ENCODE assay signal across 24 cellular contexts in genomic region chr19:38774181-38774950, GRCh38. TPM values are rescaled to one million over a fixed set of nuclear protein-coding genes. Genes with fewer than 3 reads are reported as not detected.
"Had no signal": no experiment of that assay in that cellular context is flagged by ENCODE, and none has a peak within 500 bp of the region (broad histone marks: within the 10 kb centered on the region; RNA-seq: fewer than 3 reads in every experiment).

No MANE protein-coding gene starts in this region.

- H3K36me3 ChIP-seq: ascending aorta, lower lobe of right lung, prostate gland, right atrium auricular region, upper lobe of left lung had no signal

- H3K4me2 ChIP-seq: hepatocyte had no signal

- DNase-seq: activated CD4-positive, alpha-beta T cell treated with anti-CD3 and anti-CD28 coated beads, Interleukin-2, amount 10 ng/mL, durations not matched to agents 24 days and 14 days; activated CD4-positive, CD25-positive, alpha-beta regulatory T cell; activated CD8-positive, alpha-beta T cell treated with anti-CD3 and anti-CD28 coated beads for 36 hours; activated naive CD4-positive, alpha-beta T cell treated with anti-CD3 and anti-CD28 coated beads for 36 hours; activated T-cell treated with anti-CD3 and anti-CD28 coated beads, Interleukin-2, amount 50 U/mL, for 1 hour; cortex of kidney; lower lobe of right lung; occipital lobe; small intestine; stimulated activated CD4-positive, alpha-beta T cell treated with anti-CD3 and anti-CD28 coated beads, Interleukin-15, amount 100 ng/mL, for 24 hours; stimulated activated CD4-positive, alpha-beta T cell treated with anti-CD3 and anti-CD28 coated beads, Interleukin-2, amount 100 ng/mL, for 48 hours; stimulated activated naive CD8-positive, alpha-beta T cell treated with anti-CD3 and anti-CD28 coated beads, Interleukin-15, amount 100 ng/mL, for 72 hours; T1000; testis had no signal

- H3K79me2 ChIP-seq: hepatocyte had no signal

- H3K4me3 ChIP-seq: ascending aorta, hepatocyte, lower lobe of right lung, prostate gland, right atrium auricular region, testis, upper lobe of left lung had no signal

- H3K4me1 ChIP-seq: prostate gland had no signal

- H3K27ac ChIP-seq: ascending aorta, hepatocyte, lower lobe of right lung, prostate gland, right atrium auricular region, testis, upper lobe of left lung had no signal

- FAIRE-seq: endometrium, islet of Langerhans, small intestine had no signal

- ATAC-seq: activated CD8-positive, alpha-beta T cell treated with anti-CD3 and anti-CD28 coated beads for 36 hours; lower lobe of right lung; stimulated activated naive CD8-positive, alpha-beta T cell treated with anti-CD3 and anti-CD28 coated beads, Interleukin-15, amount 100 ng/mL, for 72 hours had no signal

- H3K9me3 ChIP-seq: ascending aorta, lower lobe of right lung, prostate gland, right atrium auricular region, testis, upper lobe of left lung had no signal

- H2AFZ ChIP-seq: hepatocyte had no signal

- H3K27me3 ChIP-seq: ascending aorta, hepatocyte, right atrium auricular region, testis, upper lobe of left lung had no signal

RNA-seq across cellular contexts. Expression of gene LGALS7, which starts 1.0 kb away (rescaled TPM):
- total RNA-seq: activated CD4-positive, alpha-beta T cell treated with anti-CD3 and anti-CD28 coated beads, Interleukin-2, amount 10 ng/mL, durations not matched to agents 24 days and 14 days; activated CD8-positive, alpha-beta T cell treated with anti-CD3 and anti-CD28 coated beads for 36 hours; activated naive CD4-positive, alpha-beta T cell treated with anti-CD3 and anti-CD28 coated beads for 36 hours; activated T-helper 2 cell treated with anti-CD3 and anti-CD28 coated beads, Interferon-gamma antibody, Interleukin-2, Interleukin-4, amounts not matched to agents 10 μg/mL and 5 μg/mL and 100 μg/mL, durations not matched to agents 14 hours and 24 hours and 36 hours; ascending aorta; hepatocyte; lower lobe of right lung; mesothelial cell of epicardium; prostate gland; right atrium auricular region; T-helper 1 cell treated with Interleukin-12 subunit alpha and Interleukin-12 subunit beta and Interleukin-4 antibody, amounts not matched to agents 30 ng/mL and 1 ng/mL, for 36 hours; testis; upper lobe of left lung had no signal

RNA-seq across cellular contexts. Expression of gene LGALS7B, which starts 14.6 kb away (rescaled TPM):
- total RNA-seq: activated CD4-positive, alpha-beta T cell treated with anti-CD3 and anti-CD28 coated beads, Interleukin-2, amount 10 ng/mL, durations not matched to agents 24 days and 14 days; activated CD8-positive, alpha-beta T cell treated with anti-CD3 and anti-CD28 coated beads for 36 hours; activated naive CD4-positive, alpha-beta T cell treated with anti-CD3 and anti-CD28 coated beads for 36 hours; activated T-helper 2 cell treated with anti-CD3 and anti-CD28 coated beads, Interferon-gamma antibody, Interleukin-2, Interleukin-4, amounts not matched to agents 10 μg/mL and 5 μg/mL and 100 μg/mL, durations not matched to agents 14 hours and 24 hours and 36 hours; ascending aorta; hepatocyte; lower lobe of right lung; mesothelial cell of epicardium; occipital lobe; T-helper 1 cell treated with Interleukin-12 subunit alpha and Interleukin-12 subunit beta and Interleukin-4 antibody, amounts not matched to agents 30 ng/mL and 1 ng/mL, for 36 hours had no signal
- polyA plus RNA-seq: hepatocyte had no signal

RNA-seq across cellular contexts. Expression of gene CAPN12, which starts 30.1 kb away (rescaled TPM):
- total RNA-seq: ascending aorta, occipital lobe had no signal

RNA-seq across cellular contexts. Expression of gene LGALS4, which starts 38.4 kb away (rescaled TPM):
- total RNA-seq: activated naive CD4-positive, alpha-beta T cell treated with anti-CD3 and anti-CD28 coated beads for 36 hours; ascending aorta had no signal
